In the genomic region with DNA sequence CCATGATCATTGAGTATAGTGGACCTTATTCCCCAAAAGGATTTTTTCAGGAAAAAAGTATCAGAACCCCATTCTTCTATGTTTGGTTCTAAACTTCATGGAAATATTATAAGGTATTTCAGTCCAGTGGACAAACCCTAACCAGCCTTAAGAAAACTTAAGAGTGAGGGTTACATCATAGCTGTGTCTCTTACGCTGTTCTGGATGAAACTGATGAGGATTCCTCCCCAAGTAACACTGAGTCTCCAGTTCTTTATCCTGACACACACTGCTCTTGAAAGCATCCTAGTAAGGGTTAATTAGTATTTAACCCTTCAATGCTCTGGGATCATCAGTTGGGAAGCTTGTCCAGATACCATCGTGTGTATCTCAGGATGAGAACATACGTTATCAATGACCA, we compare ENCODE assay signal across 12 cellular contexts. TPM values are rescaled to one million over a fixed set of nuclear protein-coding genes. Genes with fewer than 3 reads are reported as not detected.
A peak's percentile ranks its signal among the peaks of the same experiment; 100 is the strongest.
DNase-seq lines count a peak whose midpoint lies in the region; ATAC-seq, FAIRE-seq and TF ChIP-seq lines count a peak whose summit lies in the region.
"Had no signal": no experiment of that assay in that cellular context is flagged by ENCODE, and none has a peak within 500 bp of the region (broad histone marks: within the 10 kb centered on the region; RNA-seq: fewer than 3 reads in every experiment).

No MANE protein-coding gene starts in this region.

- H3K27ac Mint-ChIP-seq in activated CD8-positive, alpha-beta T cell treated with anti-CD3 and anti-CD28 coated beads, Interleukin-2, amount 10 ng/mL, durations not matched to agents 7 days and 5 days: no peak overlapping the region

- no peaks in the 10 kb centered on the region for H3K27me3 Mint-ChIP-seq in activated CD8-positive, alpha-beta T cell treated with anti-CD3 and anti-CD28 coated beads, Interleukin-2, amount 10 ng/mL, durations not matched to agents 7 days and 5 days (ENCODE audit: low read depth)
- H3K27me3 Mint-ChIP-seq: naive B cell had no signal

- H3K27ac ChIP-seq in PC-9 (peak overlapping the region; percentile 99), lower lobe of right lung (peak overlapping the region; percentile 75), suprapubic skin (peak overlapping the region; percentile 87)

- TF ChIP-seq CTCF in PC-9 (conservative IDR thresholded peaks at IDR 0.05) (no peak), choroid plexus epithelial cell (conservative IDR thresholded peaks at IDR 0.05; ENCODE audit: low read depth, low read length) (no peak), lower lobe of right lung (IDR thresholded peaks at IDR 0.05) (no peak), suprapubic skin (IDR thresholded peaks at IDR 0.05) (no peak)

- H3K36me3 ChIP-seq in PC-9 (ENCODE audit: low read depth) (peaks cover 10% of the 10 kb centered on the region; the same call in 1 of the 2 replicates), lower lobe of right lung (no peaks in the 10 kb centered on the region), suprapubic skin (no peaks in the 10 kb centered on the region)

- intact Hi-C loops in PC-9 (cut with micrococcal nuclease; ENCODE audit: unreplicated experiment) (loop anchor here (5.0 kb wide), 1 partner anchor 252 kb away; the partner anchor contains the start of gene LDAF1), lower lobe of right lung (cut with DNase I) (no loop called here)

- no peak for FAIRE-seq in GM19239 (lab: Jason Lieb, UNC)
- FAIRE-seq: HTR-8/SVneo had no signal

- H3K9me3 ChIP-seq in PC-9 (ENCODE audit: insufficient read depth, low read depth) (no peaks in the 10 kb centered on the region), lower lobe of right lung (no peaks in the 10 kb centered on the region), suprapubic skin (no peaks in the 10 kb centered on the region)

- H3K79me2 ChIP-seq in PC-9 (ENCODE audit: low read depth): peaks cover 67% of the 10 kb centered on the region

- H3K4me1 Mint-ChIP-seq in activated CD8-positive, alpha-beta T cell treated with anti-CD3 and anti-CD28 coated beads, Interleukin-2, amount 10 ng/mL, durations not matched to agents 7 days and 5 days (ENCODE audit: low read depth): peaks cover 82% of the 10 kb centered on the region

- no peaks in the 10 kb centered on the region for H3K9me3 Mint-ChIP-seq in activated CD8-positive, alpha-beta T cell treated with anti-CD3 and anti-CD28 coated beads, Interleukin-2, amount 10 ng/mL, durations not matched to agents 7 days and 5 days (ENCODE audit: insufficient read depth)

- H3K27me3 ChIP-seq in PC-9 (ENCODE audit: insufficient read depth, low read depth) (no peaks in the 10 kb centered on the region), lower lobe of right lung (ENCODE audit: low read depth) (no peaks in the 10 kb centered on the region), suprapubic skin (no peaks in the 10 kb centered on the region)
- H3K27me3 ChIP-seq: dorsolateral prefrontal cortex had no signal

- no peaks in the 10 kb centered on the region for H3K9me2 ChIP-seq in PC-9 (ENCODE audit: insufficient read depth)

- ATAC-seq in lower lobe of right lung: no peak
- ATAC-seq in activated CD8-positive, alpha-beta T cell treated with anti-CD3 and anti-CD28 coated beads, Interleukin-2, amount 10 ng/mL, durations not matched to agents 7 days and 5 days: no peak

- no peak for TF ChIP-seq EP300 in suprapubic skin (IDR thresholded peaks at IDR 0.05)

- no peaks in the 10 kb centered on the region for H4K20me1 ChIP-seq in PC-9 (ENCODE audit: insufficient read depth)

- POLR2A ChIA-PET in PC-9 (lab: Charles Lee; ENCODE audit: unreplicated experiment): no interaction called here
- POLR2A ChIA-PET in activated CD8-positive, alpha-beta T cell treated with anti-CD3 and anti-CD28 coated beads, Interleukin-2, amount 10 ng/mL, durations not matched to agents 7 days and 5 days (lab: Charles Lee): no interaction called here

- H3K4me1 ChIP-seq in PC-9 (replicated peaks; ENCODE audit: insufficient read depth) (peaks cover 88% of the 10 kb centered on the region), lower lobe of right lung (peaks cover 68% of the 10 kb centered on the region), suprapubic skin (peaks cover 71% of the 10 kb centered on the region)

- CTCF ChIA-PET in PC-9 (lab: Charles Lee): interaction anchor here (1.3 kb wide), 1 partner anchor 55 kb away, joined by 3 read pairs; no protein-coding TSS in a partner anchor
- CTCF ChIA-PET in activated CD8-positive, alpha-beta T cell treated with anti-CD3 and anti-CD28 coated beads, Interleukin-2, amount 10 ng/mL, durations not matched to agents 7 days and 5 days (lab: Charles Lee): interaction anchor here (1.4 kb wide), 1 partner anchor 55 kb away, joined by 3 read pairs; no protein-coding TSS in a partner anchor

- peaks cover 73% of the 10 kb centered on the region for H3F3A ChIP-seq in PC-9 (ENCODE audit: insufficient read depth, low read depth)

- no peak for TF ChIP-seq POLR2A in suprapubic skin (IDR thresholded peaks at IDR 0.05)

- 42% methylated on average over 3 of the region's 3 CpGs for WGBS in suprapubic skin

- DNase-seq in PC-9 (no peak), choroid plexus epithelial cell (ENCODE audit: low read depth) (peak; percentile 53), lower lobe of right lung (no peak), suprapubic skin (ENCODE audit: low spot score in 2 of 2) (no peak), GM19239 (ENCODE audit: insufficient read length, low spot score) (no peak), cerebellar nuclear complex (lab: John Stamatoyannopoulos, UW) (no peak), NCI-H2081 (lab: John Stamatoyannopoulos, UW) (no peak)
- DNase-seq in activated CD8-positive, alpha-beta T cell treated with anti-CD3 and anti-CD28 coated beads, Interleukin-2, amount 10 ng/mL, durations not matched to agents 7 days and 5 days: no peak
- DNase-seq: activated CD4-positive, alpha-beta T cell treated with anti-CD3 and anti-CD28 coated beads, Interleukin-2, amount 50 U/mL, for 4 hours; dorsolateral prefrontal cortex; naive B cell had no signal

- H3K4me3 Mint-ChIP-seq in activated CD8-positive, alpha-beta T cell treated with anti-CD3 and anti-CD28 coated beads, Interleukin-2, amount 10 ng/mL, durations not matched to agents 7 days and 5 days: no peak overlapping the region

- H3K36me3 Mint-ChIP-seq in activated CD8-positive, alpha-beta T cell treated with anti-CD3 and anti-CD28 coated beads, Interleukin-2, amount 10 ng/mL, durations not matched to agents 7 days and 5 days (ENCODE audit: low read depth): peaks cover 56% of the 10 kb centered on the region
- H3K36me3 Mint-ChIP-seq: naive B cell had no signal

- no peak overlapping the region for H2AFZ ChIP-seq in PC-9

- H3K4me2 ChIP-seq in PC-9: peak overlapping the region; percentile 96

- H3K4me3 ChIP-seq in PC-9: peak overlapping the region; percentile 9; the same call in 1 of the 2 replicates
- no peak overlapping the region for H3K4me3 ChIP-seq in choroid plexus epithelial cell (ENCODE audit: low read depth, low read length)
- no peak overlapping the region for H3K4me3 ChIP-seq in lower lobe of right lung
- no peak overlapping the region for H3K4me3 ChIP-seq in suprapubic skin
- H3K4me3 ChIP-seq: dorsolateral prefrontal cortex had no signal

- no TSS peak for BruUV-seq in PC-9 (replicated peaks; lab: Mats Ljungman, UMichigan)

RNA-seq across cellular contexts. Expression of gene LYRM1, which starts 5.0 kb away (rescaled TPM):
- total RNA-seq in PC-9 (2021): 32.2 and 51.7 TPM in 2 replicates
- total RNA-seq in lower lobe of right lung: 23.3 TPM
- 10 to 100 TPM; 17.4 to 37.3 (median 30.0) TPM for total RNA-seq in suprapubic skin
- 10 to 100 TPM; 27.5 to 28.0 TPM for total RNA-seq in activated CD8-positive, alpha-beta T cell treated with anti-CD3 and anti-CD28 coated beads, Interleukin-2, amount 10 ng/mL, durations not matched to agents 7 days and 5 days

RNA-seq across cellular contexts. Expression of gene DCUN1D3, which starts 5.4 kb away (rescaled TPM):
- 11.8 and 14.6 TPM in 2 replicates for total RNA-seq in PC-9 (2021)
- 20.7 TPM for total RNA-seq in lower lobe of right lung
- 10 to 100 TPM; 16.6 to 31.8 (median 21.1) TPM for total RNA-seq in suprapubic skin
- 10 to 100 TPM in 1 of 2 experiments, 1 to 10 TPM in 1; 10.0 to 10.7 TPM for total RNA-seq in activated CD8-positive, alpha-beta T cell treated with anti-CD3 and anti-CD28 coated beads, Interleukin-2, amount 10 ng/mL, durations not matched to agents 7 days and 5 days
